8 cellular contexts compared by ENCODE assay signal in the genomic region with DNA sequence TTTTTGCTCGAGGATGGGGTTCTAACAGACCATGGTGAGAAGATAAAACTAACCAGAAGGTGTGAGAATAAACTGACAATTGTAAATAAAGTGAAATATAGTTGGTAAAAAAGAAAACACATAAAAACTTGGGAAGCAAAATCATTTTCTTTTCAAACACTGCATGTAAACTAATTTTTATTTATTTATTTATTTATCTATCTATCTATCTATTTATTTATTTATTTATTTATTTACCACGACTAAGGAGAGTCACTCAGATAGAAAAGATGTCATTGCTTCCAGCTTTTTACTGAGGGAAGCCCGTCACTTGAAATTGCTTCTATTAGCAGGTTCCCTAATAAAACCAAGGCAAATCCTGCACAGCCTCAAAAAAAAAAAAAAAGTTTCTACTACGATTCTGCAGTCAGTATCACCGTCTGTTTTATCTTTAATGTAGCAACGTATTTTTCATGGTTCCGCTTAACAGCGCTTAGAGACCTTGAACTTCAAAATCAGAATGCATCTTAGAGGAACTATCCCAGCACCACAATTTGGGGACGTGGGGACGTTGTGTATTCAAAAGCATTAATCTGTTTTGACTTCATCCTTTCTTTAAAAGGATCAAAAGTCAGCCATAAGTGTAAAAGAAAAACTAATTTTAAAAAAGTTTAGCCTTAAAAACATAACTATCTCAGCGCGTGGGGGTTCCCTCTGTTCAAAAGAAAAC. TPM values are rescaled to one million over a fixed set of nuclear protein-coding genes. Genes with fewer than 3 reads are reported as not detected.
DNase-seq lines count a peak whose midpoint lies in the region; ATAC-seq and TF ChIP-seq lines count a peak whose summit lies in the region.

No MANE protein-coding gene starts in this region.

- intact Hi-C loops in Right ventricle myocardium inferior (cut with DNase I): loop anchor here (5.0 to 10.0 kb wide), 3 partner anchors 186 to 304 kb away; a partner anchor contains a TSS

- DNase-seq in cardiac muscle cell (ENCODE audit: low read depth in 1 of 2, low spot score in 1 of 2): peak in 1 of 2 donors; percentile 49
- no peak for DNase-seq in Right ventricle myocardium inferior (ENCODE audit: missing footprints)
- DNase-seq in WERI-Rb-1: no peak
- no peak for DNase-seq in fibroblast of villous mesenchyme (ENCODE audit: low read depth)
- no peak for DNase-seq in skeletal muscle cell (ENCODE audit: low read depth)
- no peak for DNase-seq in stimulated activated CD4-positive, alpha-beta T cell treated with anti-CD3 and anti-CD28 coated beads, Interleukin-2, amount 100 ng/mL, for 48 hours
- DNase-seq in NCI-H226: no peak

- H3K9me3 ChIP-seq in cardiac muscle cell (ENCODE audit: low read depth) (no peaks in the 10 kb centered on the region), WERI-Rb-1 (ENCODE audit: severe bottlenecking) (no peaks in the 10 kb centered on the region)

- H3K36me3 ChIP-seq in cardiac muscle cell (no peaks in the 10 kb centered on the region), WERI-Rb-1 (no peaks in the 10 kb centered on the region)

- TF ChIP-seq CTCF in cardiac muscle cell (IDR thresholded peaks at IDR 0.05; ENCODE audit: low read depth, low read length) (no peak), WERI-Rb-1 (IDR thresholded peaks at IDR 0.05; ENCODE audit: low read depth, low read length) (no peak), fibroblast of villous mesenchyme (IDR thresholded peaks at IDR 0.05; ENCODE audit: insufficient read depth, low read depth, low read length) (no peak)

- H3K27me3 ChIP-seq in cardiac muscle cell (peaks cover 86% of the 10 kb centered on the region), WERI-Rb-1 (ENCODE audit: insufficient read depth, low read depth, severe bottlenecking) (no peaks in the 10 kb centered on the region)

- H3K4me1 ChIP-seq in cardiac muscle cell (ENCODE audit: low read depth): peaks cover 6% of the 10 kb centered on the region

- ATAC-seq in Right ventricle myocardium inferior (no peak), GM19351 (IDR thresholded peaks at IDR 0.05; ENCODE audit: unreplicated experiment) (no peak)

- H3K27ac ChIP-seq in cardiac muscle cell: no peak overlapping the region
- H3K27ac ChIP-seq in WERI-Rb-1: no peak overlapping the region

- peak overlapping the region; percentile 56 for H3K4me3 ChIP-seq in cardiac muscle cell
- peak overlapping the region; percentile 76 for H3K4me3 ChIP-seq in WERI-Rb-1 (ENCODE audit: low read depth, low read length)
- H3K4me3 ChIP-seq in fibroblast of villous mesenchyme (ENCODE audit: low read depth, low read length): peak overlapping the region; percentile 56
- peak overlapping the region; percentile 59 for H3K4me3 ChIP-seq in skeletal muscle cell (ENCODE audit: low read depth, low read length)

RNA-seq across cellular contexts. Expression of a gene that starts 33.2 kb away (rescaled TPM):
- total RNA-seq in cardiac muscle cell: not detected in 2 replicates
- polyA plus RNA-seq in cardiac muscle cell: not detected in 2 replicates
- total RNA-seq in Right ventricle myocardium inferior: not detected
- total RNA-seq in fibroblast of villous mesenchyme: not detected in 2 replicates
